ENCODE assay signal across 9 cellular contexts in genomic region chr12:46368138-46368537, GRCh38. TPM values are rescaled to one million over a fixed set of nuclear protein-coding genes. Genes with fewer than 3 reads are reported as not detected.
DNase-seq lines count a peak whose midpoint lies in the region; ATAC-seq and TF ChIP-seq lines count a peak whose summit lies in the region.
"Had no signal": no experiment of that assay in that cellular context is flagged by ENCODE, and none has a peak within 500 bp of the region (broad histone marks: within the 10 kb centered on the region; RNA-seq: fewer than 3 reads in every experiment).

No MANE protein-coding gene starts in this region.

- H2AFZ ChIP-seq in Loucy (ENCODE audit: low read length), result no peak overlapping the region

- peak overlapping the region; percentile 82 for H3K4me3 ChIP-seq in A673 (ENCODE audit: low read depth, low read length, poor library complexity, severe bottlenecking)
- H3K4me3 ChIP-seq in Loucy (ENCODE audit: low read length, poor library complexity, severe bottlenecking), result peak overlapping the region; percentile 95
- H3K4me3 ChIP-seq in dorsolateral prefrontal cortex, result peak overlapping the region; percentile 0 to 99 (median 91)
- H3K4me3 ChIP-seq in naive thymus-derived CD4-positive, alpha-beta T cell (ENCODE audit: low read length), result peak overlapping the region; percentile 13

- no peaks in the 10 kb centered on the region for H3F3A ChIP-seq in Loucy (ENCODE audit: low read depth)

- H3K79me2 ChIP-seq in Loucy (ENCODE audit: insufficient read depth, low read length), result peaks cover 99% of the 10 kb centered on the region

- peaks cover 74% of the 10 kb centered on the region for H3K4me1 ChIP-seq in A673 (ENCODE audit: insufficient read depth, low read length, poor library complexity, severe bottlenecking)
- peaks cover 79% of the 10 kb centered on the region for H3K4me1 ChIP-seq in Loucy (ENCODE audit: insufficient read depth, low read length, poor library complexity, severe bottlenecking)
- peaks cover 41 to 52% of the 10 kb centered on the region in 2 donors for H3K4me1 ChIP-seq in naive thymus-derived CD4-positive, alpha-beta T cell (ENCODE audit: control insufficient read depth in 2 of 2, insufficient read depth in 2 of 2, low read length in 2 of 2)

- H3K9me3 Mint-ChIP-seq in naive thymus-derived CD4-positive, alpha-beta T cell, result peaks cover 0 to 13% (median 0%) of the 10 kb centered on the region in 11 donors

- TF ChIP-seq CTCF in A673 (conservative IDR thresholded peaks at IDR 0.05; ENCODE audit: low read depth, low read length) (no peak), Loucy (conservative IDR thresholded peaks at IDR 0.05; ENCODE audit: low read length) (no peak), dorsolateral prefrontal cortex (IDR thresholded peaks at IDR 0.05 in 54 of 56, conservative IDR thresholded peaks at IDR 0.05 in 2 of 56; ENCODE audit: low read depth in 1 of 56, partially characterized antibody in 56 of 56) (peak in 4 of 56 donors; percentile 11 to 37 (median 28))

- no peaks in the 10 kb centered on the region for H3K9me2 ChIP-seq in Loucy (replicated peaks; ENCODE audit: low read depth, low read length)

- H4K20me1 ChIP-seq in Loucy (ENCODE audit: insufficient read depth, low read length, poor library complexity, severe bottlenecking), result peaks cover 90% of the 10 kb centered on the region

- H3K36me3 ChIP-seq in A673 (ENCODE audit: insufficient read depth, low read length, poor library complexity, severe bottlenecking), result peaks cover 81% of the 10 kb centered on the region
- peaks cover 80% of the 10 kb centered on the region for H3K36me3 ChIP-seq in Loucy (ENCODE audit: insufficient read depth, low read length)
- H3K36me3 ChIP-seq in naive thymus-derived CD4-positive, alpha-beta T cell (ENCODE audit: control insufficient read depth in 2 of 3, insufficient read depth in 3 of 3, low read length in 3 of 3), result peaks cover 40 to 80% (median 47%) of the 10 kb centered on the region in 3 experiments

- peak overlapping the region; percentile 55 to 91 (median 75) for H3K27ac Mint-ChIP-seq in naive thymus-derived CD4-positive, alpha-beta T cell

- H3K9ac ChIP-seq in Loucy (ENCODE audit: low read depth, low read length, poor library complexity, severe bottlenecking), result peak overlapping the region; percentile 97

- H3K27ac ChIP-seq in A673 (ENCODE audit: low read depth, low read length, poor library complexity, severe bottlenecking) (no peak overlapping the region), dorsolateral prefrontal cortex (peak overlapping the region in 58 of 59 donors; percentile 3 to 100 (median 72))
- H3K27ac ChIP-seq in naive thymus-derived CD4-positive, alpha-beta T cell (ENCODE audit: low read depth, low read length), result peak overlapping the region; percentile 89

- H3K4me2 ChIP-seq in Loucy (ENCODE audit: low read depth, low read length, poor library complexity, severe bottlenecking), result peak overlapping the region; percentile 95

- POLR2A ChIA-PET in A673 (lab: Charles Lee; ENCODE audit: low non-redundant PET), result interaction anchor here (0.7 to 1.4 kb wide), 2 partner anchors 11 to 294 kb away, joined by 3 read pairs; no protein-coding TSS in a partner anchor
- POLR2A ChIA-PET in naive thymus-derived CD4-positive, alpha-beta T cell (lab: Charles Lee), result interaction anchor here (0.7 to 2.3 kb wide), 8 partner anchors 9 to 294 kb away, joined by 3 to 14 read pairs (median 4); no protein-coding TSS in a partner anchor

- intact Hi-C loops in A673 (cut with micrococcal nuclease; ENCODE audit: unreplicated experiment) (no loop called here), dorsolateral prefrontal cortex (cut with DNase I) (loop anchor here in 1 of 2 donors (10.0 kb wide), 1 partner anchor 213 kb away; no protein-coding TSS in a partner anchor)
- intact Hi-C loops in naive thymus-derived CD4-positive, alpha-beta T cell (cut with micrococcal nuclease), result loop anchor here in 1 of 2 donors (5.0 kb wide), 1 partner anchor 216 kb away; no protein-coding TSS in a partner anchor

- H3K9me3 ChIP-seq in A673 (ENCODE audit: low read depth, low read length, poor library complexity, severe bottlenecking) (no peaks in the 10 kb centered on the region), Loucy (ENCODE audit: insufficient read depth, low read depth, low read length) (no peaks in the 10 kb centered on the region)
- H3K9me3 ChIP-seq in naive thymus-derived CD4-positive, alpha-beta T cell (ENCODE audit: control insufficient read depth in 2 of 3, low read length in 3 of 3), result no peaks in the 10 kb centered on the region

- CTCF ChIA-PET in A673 (lab: Charles Lee), result interaction anchor here (1.2 kb wide), 1 partner anchor 293 kb away, joined by 5 read pairs; no protein-coding TSS in a partner anchor
- CTCF ChIA-PET in naive thymus-derived CD4-positive, alpha-beta T cell (lab: Charles Lee), result interaction anchor here (0.6 to 1.9 kb wide), 4 partner anchors 13 to 99 kb away, joined by 3 to 5 read pairs (median 3); partner anchors contain the start of gene SLC38A1

- no peaks in the 10 kb centered on the region for H3K27me3 ChIP-seq in A673 (replicated peaks; ENCODE audit: insufficient read depth, low read depth, low read length, poor library complexity)
- peaks cover 10% of the 10 kb centered on the region for H3K27me3 ChIP-seq in Loucy (ENCODE audit: insufficient read depth, low read length, poor library complexity, severe bottlenecking)
- H3K27me3 ChIP-seq in dorsolateral prefrontal cortex, result no peaks in the 10 kb centered on the region
- no peaks in the 10 kb centered on the region for H3K27me3 ChIP-seq in naive thymus-derived CD4-positive, alpha-beta T cell (ENCODE audit: control insufficient read depth in 2 of 2, insufficient read depth in 2 of 2, low read length in 2 of 2)

- peaks cover 11 to 59% (median 58%) of the 10 kb centered on the region in 5 donors for H3K36me3 Mint-ChIP-seq in naive thymus-derived CD4-positive, alpha-beta T cell

- ATAC-seq in naive thymus-derived CD4-positive, alpha-beta T cell, result no peak

- H3K4me1 Mint-ChIP-seq in naive thymus-derived CD4-positive, alpha-beta T cell, result peaks cover 37 to 78% (median 73%) of the 10 kb centered on the region in 7 donors

- DNase-seq in A673 (ENCODE audit: low spot score) (no peak), dorsolateral prefrontal cortex (peak in 1 of 10 donors; percentile 55), DMS79 (lab: John Stamatoyannopoulos, UW) (no peak), NCI-H2029 (lab: John Stamatoyannopoulos, UW) (no peak), GM19238 (ENCODE audit: insufficient read length, low spot score) (no peak), SKM-1 (lab: John Stamatoyannopoulos, UW; ENCODE audit: unreplicated experiment) (no peak)
- no peak for DNase-seq in naive thymus-derived CD4-positive, alpha-beta T cell
- DNase-seq: GF-D8 had no signal

- peak overlapping the region; percentile 64 to 98 (median 94) for H3K4me3 Mint-ChIP-seq in naive thymus-derived CD4-positive, alpha-beta T cell

- no TSS peak for BruUV-seq in A673 (replicated peaks; lab: Mats Ljungman, UMichigan)

- peaks cover 0 to 11% (median 0%) of the 10 kb centered on the region in 5 donors for H3K27me3 Mint-ChIP-seq in naive thymus-derived CD4-positive, alpha-beta T cell

RNA-seq across cellular contexts. Expression of gene SLC38A2, which starts 4.4 kb away (rescaled TPM):
- total RNA-seq in A673 (2021) (395 and 440 TPM in 2 replicates), dorsolateral prefrontal cortex (100 to 1,000 TPM in 118 of 120 experiments, 10 to 100 TPM in 2; 80.8 to 431 (median 175) TPM)
- total RNA-seq in naive thymus-derived CD4-positive, alpha-beta T cell, result 100 to 1,000 TPM; 157 to 269 (median 175) TPM
- polyA plus RNA-seq in naive thymus-derived CD4-positive, alpha-beta T cell, result 100 to 1,000 TPM in 1 of 2 donors, 10 to 100 TPM in 1; 61.5 to 122 TPM

Comparison
In these comparisons a context has a peak if more than half of its experiments do, and no peak if none do; other contexts are left out.
1. H3K4me3 ChIP-seq: peak in every context shown above with its lines; median percentile 95 in Loucy; 91 in dorsolateral prefrontal cortex; 82 in A673; 13 in naive thymus-derived CD4-positive, alpha-beta T cell.